In genomic region chr5:69369369-69370121, GRCh38 we compare ENCODE assay signal across 8 cellular contexts. TPM values are rescaled to one million over a fixed set of nuclear protein-coding genes. Genes with fewer than 3 reads are reported as not detected.
DNase-seq lines count a peak whose midpoint lies in the region; ATAC-seq and TF ChIP-seq lines count a peak whose summit lies in the region.

TSS of gene AK6 (minus strand) at chr5:69369520. CDS start at chr5:69369490, 30 bp downstream.
TSS of gene RAD17 (plus strand) at chr5:69369818. CDS start at chr5:69372209, 2,391 bp downstream.
TSS of gene TAF9 (minus strand) at chr5:69369520. CDS start at chr5:69365737, 3,783 bp downstream.

- POLR2A ChIA-PET in activated CD4-positive, alpha-beta memory T cell treated with anti-CD3 and anti-CD28 coated beads, Interleukin-2, amount 10 ng/mL, durations not matched to agents 7 days and 5 days (lab: Charles Lee), result interaction anchor here (0.7 to 2.4 kb wide), 11 partner anchors 10 to 326 kb away, joined by 3 to 9 read pairs (median 5); partner anchors contain the start of genes CCDC125, CCNB1 and SLC30A5

- peaks cover 23 to 32% of the 10 kb centered on the region in 2 donors for H3K4me1 ChIP-seq in duodenal mucosa (ENCODE audit: control insufficient read depth in 1 of 2, insufficient read depth in 2 of 2, low read length in 2 of 2)

- no peaks in the 10 kb centered on the region for H3K27me3 ChIP-seq in duodenal mucosa (ENCODE audit: control insufficient read depth in 1 of 2, insufficient read depth in 2 of 2, low read length in 2 of 2)

- ATAC-seq in GM19438 (IDR thresholded peaks at IDR 0.05; ENCODE audit: low read depth, unreplicated experiment), result peak; percentile 90
- ATAC-seq in HG03575 (IDR thresholded peaks at IDR 0.05; ENCODE audit: extremely low read depth, insufficient number of reproducible peaks, low FRiP score, unreplicated experiment), result peak; percentile 82

- H3K27me3 Mint-ChIP-seq in activated CD4-positive, alpha-beta memory T cell treated with anti-CD3 and anti-CD28 coated beads, Interleukin-2, amount 10 ng/mL, durations not matched to agents 7 days and 5 days, result no peaks in the 10 kb centered on the region

- peak within 1 kb of the TSS; percentile 95 for H3K27ac Mint-ChIP-seq in activated CD4-positive, alpha-beta memory T cell treated with anti-CD3 and anti-CD28 coated beads, Interleukin-2, amount 10 ng/mL, durations not matched to agents 7 days and 5 days

- H3K9ac ChIP-seq in duodenal mucosa (ENCODE audit: low read depth in 1 of 2, low read length in 2 of 2), result peak within 1 kb of the TSS; percentile 71 to 91

- peak in 1 of 3 donors; percentile 38 for TF ChIP-seq CTCF in lower leg skin (IDR thresholded peaks at IDR 0.05)

- H3K36me3 Mint-ChIP-seq in activated CD4-positive, alpha-beta memory T cell treated with anti-CD3 and anti-CD28 coated beads, Interleukin-2, amount 10 ng/mL, durations not matched to agents 7 days and 5 days (ENCODE audit: low read depth), result peaks cover 35% of the 10 kb centered on the region

- peak within 1 kb of the TSS; percentile 96 for H3K27ac ChIP-seq in duodenal mucosa (ENCODE audit: low read depth, low read length)

- H3K9me3 ChIP-seq in duodenal mucosa (ENCODE audit: control insufficient read depth in 1 of 2, low read length in 2 of 2), result no peaks in the 10 kb centered on the region

- peak; percentile 93 for DNase-seq in CD1c-positive myeloid dendritic cell (ENCODE audit: extremely low spot score)
- peak; percentile 78 for DNase-seq in NCI-H82 treated with DMSO at 0.1 percent for 48 hours (lab: John Stamatoyannopoulos, UW; ENCODE audit: unreplicated experiment)
- DNase-seq in activated CD4-positive, alpha-beta memory T cell treated with anti-CD3 and anti-CD28 coated beads, Interleukin-2, amount 10 ng/mL, durations not matched to agents 7 days and 5 days, result peak; percentile 91
- DNase-seq in lower leg skin (ENCODE audit: low spot score in 2 of 2), result peak; percentile 90 to 98
- peak; percentile 86 to 89 for DNase-seq in stimulated activated CD4-positive, alpha-beta T cell treated with anti-CD3 and anti-CD28 coated beads, Interleukin-4, amount 100 ng/mL, for 48 hours (ENCODE audit: low read depth in 2 of 2)

- TF ChIP-seq POLR2A in lower leg skin (IDR thresholded peaks at IDR 0.05), result peak in 1 of 2 donors; percentile 29

- H3K9me3 Mint-ChIP-seq in activated CD4-positive, alpha-beta memory T cell treated with anti-CD3 and anti-CD28 coated beads, Interleukin-2, amount 10 ng/mL, durations not matched to agents 7 days and 5 days, result no peaks in the 10 kb centered on the region

- H3K4me1 Mint-ChIP-seq in activated CD4-positive, alpha-beta memory T cell treated with anti-CD3 and anti-CD28 coated beads, Interleukin-2, amount 10 ng/mL, durations not matched to agents 7 days and 5 days, result peaks cover 45% of the 10 kb centered on the region

- CTCF ChIA-PET in activated CD4-positive, alpha-beta memory T cell treated with anti-CD3 and anti-CD28 coated beads, Interleukin-2, amount 10 ng/mL, durations not matched to agents 7 days and 5 days (lab: Charles Lee), result interaction anchor here (1.7 to 2.0 kb wide), 2 partner anchors 35 to 276 kb away, joined by 6 to 8 read pairs; partner anchors contain the start of gene SLC30A5

- peak within 1 kb of the TSS; percentile 97 for H3K4me3 Mint-ChIP-seq in activated CD4-positive, alpha-beta memory T cell treated with anti-CD3 and anti-CD28 coated beads, Interleukin-2, amount 10 ng/mL, durations not matched to agents 7 days and 5 days

- peaks cover 5 to 20% of the 10 kb centered on the region in 2 donors for H3K36me3 ChIP-seq in duodenal mucosa (ENCODE audit: control insufficient read depth in 1 of 2, insufficient read depth in 2 of 2, low read length in 2 of 2)

- intact Hi-C loops in lower leg skin (cut with DNase I; ENCODE audit: low total_unique reads), result no loop called here

- WGBS in lower leg skin, 2 donors, result 0% methylated on average over 34 to 38 of the region's 63 CpGs

- H3K4me3 ChIP-seq in duodenal mucosa (ENCODE audit: low read depth in 1 of 2, low read length in 2 of 2) (peak within 1 kb of the TSS; percentile 98 to 99), lower leg skin (ENCODE audit: low read depth, poor library complexity, severe bottlenecking) (peak within 1 kb of the TSS; percentile 61)

RNA-seq across cellular contexts. Expression of gene AK6, which starts in this region (rescaled TPM):
- total RNA-seq in activated CD4-positive, alpha-beta memory T cell treated with anti-CD3 and anti-CD28 coated beads, Interleukin-2, amount 10 ng/mL, durations not matched to agents 7 days and 5 days, result 10 to 100 TPM; 30.9 to 31.2 TPM
- 10 to 100 TPM; 10.5 to 19.1 (median 15.0) TPM for total RNA-seq in lower leg skin

RNA-seq across cellular contexts. Expression of gene RAD17, which starts in this region (rescaled TPM):
- total RNA-seq in activated CD4-positive, alpha-beta memory T cell treated with anti-CD3 and anti-CD28 coated beads, Interleukin-2, amount 10 ng/mL, durations not matched to agents 7 days and 5 days, result 10 to 100 TPM; 26.2 to 26.7 TPM
- 10 to 100 TPM in 3 of 4 donors, 1 to 10 TPM in 1; 9.0 to 21.2 (median 12.9) TPM for total RNA-seq in lower leg skin

RNA-seq across cellular contexts. Expression of gene TAF9, which starts in this region (rescaled TPM):
- 10 to 100 TPM; 46.8 to 47.2 TPM for total RNA-seq in activated CD4-positive, alpha-beta memory T cell treated with anti-CD3 and anti-CD28 coated beads, Interleukin-2, amount 10 ng/mL, durations not matched to agents 7 days and 5 days
- total RNA-seq in lower leg skin, result 10 to 100 TPM; 26.8 to 48.1 (median 31.2) TPM

Comparison
In these comparisons a context has a peak if more than half of its experiments do, and no peak if none do; other contexts are left out.
1. Peak in every context shown above with its lines: DNase-seq, ATAC-seq, H3K4me3 ChIP-seq and H3K27ac ChIP-seq.